ENCODE assay signal across 27 cellular contexts in genomic region chr18:50456285-50456684, GRCh38.
"Had no signal": no experiment of that assay in that cellular context is flagged by ENCODE, and none has a peak within 500 bp of the region (broad histone marks: within the 10 kb centered on the region; RNA-seq: fewer than 3 reads in every experiment).

No MANE protein-coding gene starts in this region.

- H3K9me3 Mint-ChIP-seq: mesothelial cell of epicardium; stimulated activated memory B cell treated with anti-CD40 and anti-IgM and Interleukin-4, amounts not matched to agents 10 μg/mL and 1 μg/mL and 100 μg/mL, for 72 hours had no signal

- H3K36me3 ChIP-seq: left lung, lower lobe of right lung, ovary, right atrium auricular region, right lobe of liver, stomach, thyroid gland, transverse colon, upper lobe of left lung, vagina had no signal

- H3K4me1 Mint-ChIP-seq: naive thymus-derived CD4-positive, alpha-beta T cell; stimulated activated memory B cell treated with anti-CD40 and anti-IgM and Interleukin-4, amounts not matched to agents 10 μg/mL and 1 μg/mL and 100 μg/mL, for 72 hours had no signal

- H3K4me3 Mint-ChIP-seq: mesothelial cell of epicardium; naive thymus-derived CD4-positive, alpha-beta T cell; natural killer cell treated with Interleukin-12 subunit alpha and Interleukin-12 subunit beta and Interleukin-15 and Interleukin-18, amount 100 ng/mL, for 72 hours; stimulated activated memory B cell treated with anti-CD40 and anti-IgM and Interleukin-4, amounts not matched to agents 10 μg/mL and 1 μg/mL and 100 μg/mL, for 72 hours had no signal

- FAIRE-seq: keratinocyte had no signal

- H3K27me3 ChIP-seq: left lung, ovary, right atrium auricular region, right lobe of liver, stomach, testis, thyroid gland, transverse colon, upper lobe of left lung, vagina had no signal

- H3K36me3 Mint-ChIP-seq: mesothelial cell of epicardium; naive thymus-derived CD4-positive, alpha-beta T cell; natural killer cell treated with Interleukin-12 subunit alpha and Interleukin-12 subunit beta and Interleukin-15 and Interleukin-18, amount 100 ng/mL, for 72 hours; stimulated activated memory B cell treated with anti-CD40 and anti-IgM and Interleukin-4, amounts not matched to agents 10 μg/mL and 1 μg/mL and 100 μg/mL, for 72 hours had no signal

- ATAC-seq: left cardiac atrium; left lung; lower lobe of right lung; naive thymus-derived CD4-positive, alpha-beta T cell; natural killer cell treated with Interleukin-12 subunit alpha and Interleukin-12 subunit beta and Interleukin-15 and Interleukin-18, amount 100 ng/mL, for 72 hours; right lobe of liver; stimulated activated memory B cell treated with anti-CD40 and anti-IgM and Interleukin-4, amounts not matched to agents 10 μg/mL and 1 μg/mL and 100 μg/mL, for 72 hours; stimulated activated naive CD8-positive, alpha-beta T cell treated with anti-CD3 and anti-CD28 coated beads, Interleukin-15, Interleukin-2, amounts not matched to agents 100 U/mL and 50 U/mL, for 24 hours had no signal

- H3K27ac ChIP-seq: left lung, lower lobe of right lung, ovary, right atrium auricular region, right lobe of liver, stomach, testis, thyroid gland, transverse colon, upper lobe of left lung, vagina had no signal

- DNase-seq: hippocampal formation; kidney glomerular epithelial cell; left cardiac atrium; left lung; lower lobe of right lung; mesendoderm; naive thymus-derived CD4-positive, alpha-beta T cell; ovary; right lobe of liver; stimulated activated CD4-positive, alpha-beta T cell treated with anti-CD3 and anti-CD28 coated beads, Interleukin-12 subunit alpha, Interleukin-12 subunit beta, amount 100 ng/mL, for 4 hours; stimulated activated CD4-positive, alpha-beta T cell treated with anti-CD3 and anti-CD28 coated beads, Interleukin-15, amount 100 ng/mL, for 24 hours; stimulated activated CD4-positive, alpha-beta T cell treated with anti-CD3 and anti-CD28 coated beads, Interleukin-2, amount 100 ng/mL, for 48 hours; stimulated activated CD4-positive, alpha-beta T cell treated with anti-CD3 and anti-CD28 coated beads, Interleukin-4, amount 100 ng/mL, for 4 hours; stimulated activated CD8-positive, alpha-beta memory T cell treated with anti-CD3 and anti-CD28 coated beads, Interleukin-4, amount 100 ng/mL, for 48 hours; stimulated activated naive CD8-positive, alpha-beta T cell treated with anti-CD3 and anti-CD28 coated beads, Interleukin-15, Interleukin-2, amounts not matched to agents 100 U/mL and 50 U/mL, for 24 hours; stomach; testis; thyroid gland; transverse colon; upper lobe of left lung had no signal

- H3K9me3 ChIP-seq: left lung, lower lobe of right lung, ovary, right atrium auricular region, right lobe of liver, stomach, testis, thyroid gland, transverse colon, upper lobe of left lung, vagina had no signal

- H3K27ac Mint-ChIP-seq: mesothelial cell of epicardium; naive thymus-derived CD4-positive, alpha-beta T cell; natural killer cell treated with Interleukin-12 subunit alpha and Interleukin-12 subunit beta and Interleukin-15 and Interleukin-18, amount 100 ng/mL, for 72 hours; progenitor cell of endocrine pancreas; stimulated activated memory B cell treated with anti-CD40 and anti-IgM and Interleukin-4, amounts not matched to agents 10 μg/mL and 1 μg/mL and 100 μg/mL, for 72 hours had no signal

- H3K27me3 Mint-ChIP-seq: progenitor cell of endocrine pancreas had no signal

- H3K4me3 ChIP-seq: left lung, lower lobe of right lung, ovary, right atrium auricular region, right lobe of liver, stomach, testis, thyroid gland, transverse colon, upper lobe of left lung, vagina had no signal

- H3K4me1 ChIP-seq: left lung, lower lobe of right lung, right atrium auricular region, stomach, testis, thyroid gland, transverse colon, upper lobe of left lung, vagina had no signal
